1 cellular context compared by ENCODE assay signal in genomic region chr6:29827579-29828470, GRCh38.
TF ChIP-seq lines count a peak whose summit lies in the region.

Gene HLA-G, plus strand, starts transcription at chr6:29827825. Its CDS starts 20 bp downstream, at chr6:29827845.

TF ChIP-seq in IMR-90, 13 proteins besides CTCF, POLR2A, EP300 and RAD21 (continued from another document):
- TF ChIP-seq CHD1 (IDR thresholded peaks at IDR 0.05; ENCODE audit: low read depth, low read length): no peak
- TF ChIP-seq NFE2L2 (IDR thresholded peaks at IDR 0.05; ENCODE audit: low read depth, low read length): no peak
- no peak for TF ChIP-seq CEBPB (IDR thresholded peaks at IDR 0.05; ENCODE audit: low read depth, low read length)
- no peak for TF ChIP-seq RCOR1 (IDR thresholded peaks at IDR 0.05; ENCODE audit: insufficient replicate concordance, low read length)
- TF ChIP-seq RFX5 (IDR thresholded peaks at IDR 0.05; ENCODE audit: low read depth, low read length): no peak
- TF ChIP-seq USF2 (IDR thresholded peaks at IDR 0.05; ENCODE audit: low read depth, low read length): no peak
- no peak for TF ChIP-seq MXI1 (IDR thresholded peaks at IDR 0.05; ENCODE audit: borderline replicate concordance, low read depth, low read length)
TF ChIP-seq in IMR-90: peak in this region for 0.
